In the genomic region with DNA sequence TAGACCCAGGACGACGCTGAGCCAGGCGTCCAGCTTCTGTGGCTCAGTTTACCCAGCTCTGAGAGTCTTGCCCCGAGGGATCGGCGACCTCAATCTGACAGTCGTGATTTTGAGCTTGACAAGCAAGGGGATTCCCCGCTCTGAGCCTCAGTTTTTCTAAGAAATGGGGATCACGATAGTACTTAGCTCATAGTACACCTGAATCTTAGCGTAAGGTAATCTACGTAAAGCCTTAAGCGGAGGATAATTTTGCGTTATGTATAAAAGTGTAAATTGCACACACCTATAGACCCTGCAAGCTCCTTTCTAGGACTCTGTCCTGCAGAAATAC, we compare ENCODE assay signal across 8 cellular contexts. TPM values are rescaled to one million over a fixed set of nuclear protein-coding genes. Genes with fewer than 3 reads are reported as not detected.
DNase-seq lines count a peak whose midpoint lies in the region; ATAC-seq, FAIRE-seq and TF ChIP-seq lines count a peak whose summit lies in the region.

No MANE protein-coding gene starts in this region.

- no peak overlapping the region for H2AFZ ChIP-seq in HepG2 (ENCODE audit: low read length)

- peaks cover 7% of the 10 kb centered on the region for H3K36me3 Mint-ChIP-seq in activated naive CD4-positive, alpha-beta T cell treated with anti-CD3 and anti-CD28 coated beads, Interleukin-2, amount 50 U/mL, for 24 hours
- peaks cover 0 to 15% of the 10 kb centered on the region in 2 donors for H3K36me3 Mint-ChIP-seq in activated naive CD4-positive, alpha-beta T cell treated with anti-CD3 and anti-CD28 coated beads, Interleukin-2, amount 50 U/mL, for 72 hours
- peaks cover 25% of the 10 kb centered on the region for H3K36me3 Mint-ChIP-seq in activated T-helper 1 cell treated with anti-CD3 and anti-CD28 coated beads, Interleukin-12 subunit alpha, Interleukin-12 subunit beta, Interleukin-2, Interleukin-4 antibody, amounts not matched to agents 30 ng/mL and 10 ng/mL and 1 ng/mL, durations not matched to agents 14 hours and 24 hours and 36 hours (ENCODE audit: low read depth)

- H3K9me3 Mint-ChIP-seq in activated naive CD4-positive, alpha-beta T cell treated with anti-CD3 and anti-CD28 coated beads, Interleukin-2, amount 50 U/mL, for 24 hours, result no peaks in the 10 kb centered on the region
- no peaks in the 10 kb centered on the region for H3K9me3 Mint-ChIP-seq in activated naive CD4-positive, alpha-beta T cell treated with anti-CD3 and anti-CD28 coated beads, Interleukin-2, amount 50 U/mL, for 72 hours
- no peaks in the 10 kb centered on the region for H3K9me3 Mint-ChIP-seq in activated T-helper 1 cell treated with anti-CD3 and anti-CD28 coated beads, Interleukin-12 subunit alpha, Interleukin-12 subunit beta, Interleukin-2, Interleukin-4 antibody, amounts not matched to agents 30 ng/mL and 10 ng/mL and 1 ng/mL, durations not matched to agents 14 hours and 24 hours and 36 hours

- H3K79me2 ChIP-seq in HepG2 (ENCODE audit: insufficient read depth, low read length), result peaks cover 39% of the 10 kb centered on the region

- POLR2A ChIA-PET in HepG2 (lab: Yijun Ruan, JAX), result interaction anchor here (0.6 to 2.6 kb wide), 16 partner anchors 9 to 293 kb away, joined by 3 to 31 read pairs (median 3); no protein-coding TSS in a partner anchor

- in situ Hi-C loops in HepG2 (cut with HindIII; ENCODE audit: extremely low pct_ligation_motif_present, low pct_unique_long_range_greater_than_20kb) (no loop called here), GM13977 (cut with MboI; ENCODE audit: low pct_unique_long_range_greater_than_20kb, low sequenced_read_pairs, unreplicated experiment) (no loop called here)

- H3K4me2 ChIP-seq in HepG2 (ENCODE audit: low read depth, low read length), result peak overlapping the region; percentile 69

- no peaks in the 10 kb centered on the region for H3K9me3 ChIP-seq in HepG2 (ENCODE audit: low read length)

- no peak for FAIRE-seq in HepG2 (lab: Jason Lieb, UNC)

- peak overlapping the region; percentile 82 for H3K9ac ChIP-seq in HepG2 (ENCODE audit: insufficient read depth, low read depth, low read length)

- peak overlapping the region; percentile 57 to 79 (median 68) for H3K4me3 ChIP-seq in HepG2 (replicated peaks in 1 of 3; ENCODE audit: insufficient read depth in 1 of 3, low read depth in 2 of 3, low read length in 3 of 3)
- H3K4me3 ChIP-seq in urinary bladder (ENCODE audit: low read depth, low read length), result peak overlapping the region; percentile 69

- H3K4me1 ChIP-seq in HepG2 (ENCODE audit: insufficient read depth, low read length) (peaks cover 77% of the 10 kb centered on the region), urinary bladder (ENCODE audit: insufficient read depth) (no peaks in the 10 kb centered on the region)

- H3K27me3 Mint-ChIP-seq in activated naive CD4-positive, alpha-beta T cell treated with anti-CD3 and anti-CD28 coated beads, Interleukin-2, amount 50 U/mL, for 24 hours, result no peaks in the 10 kb centered on the region
- H3K27me3 Mint-ChIP-seq in activated T-helper 1 cell treated with anti-CD3 and anti-CD28 coated beads, Interleukin-12 subunit alpha, Interleukin-12 subunit beta, Interleukin-2, Interleukin-4 antibody, amounts not matched to agents 30 ng/mL and 10 ng/mL and 1 ng/mL, durations not matched to agents 14 hours and 24 hours and 36 hours (ENCODE audit: insufficient read depth), result no peaks in the 10 kb centered on the region

- H3K27ac ChIP-seq in HepG2 (ENCODE audit: extremely low read length, insufficient read depth, low read length) (peak overlapping the region; percentile 68), urinary bladder (ENCODE audit: low read depth) (no peak overlapping the region)

- peak overlapping the region; percentile 94 for H3K27ac Mint-ChIP-seq in activated naive CD4-positive, alpha-beta T cell treated with anti-CD3 and anti-CD28 coated beads, Interleukin-2, amount 50 U/mL, for 24 hours
- peak overlapping the region in 1 of 2 donors; percentile 96 for H3K27ac Mint-ChIP-seq in activated naive CD4-positive, alpha-beta T cell treated with anti-CD3 and anti-CD28 coated beads, Interleukin-2, amount 50 U/mL, for 72 hours
- H3K27ac Mint-ChIP-seq in activated T-helper 1 cell treated with anti-CD3 and anti-CD28 coated beads, Interleukin-12 subunit alpha, Interleukin-12 subunit beta, Interleukin-2, Interleukin-4 antibody, amounts not matched to agents 30 ng/mL and 10 ng/mL and 1 ng/mL, durations not matched to agents 14 hours and 24 hours and 36 hours, result peak overlapping the region; percentile 18

- no peak for TF ChIP-seq RAD21 in HepG2 (CRISPR knock-in tag; IDR thresholded peaks at IDR 0.05)

- TF ChIP-seq EP300 in HepG2 (IDR thresholded peaks at IDR 0.05; ENCODE audit: low read depth in 2 of 2, low read length in 2 of 2), result no peak
- TF ChIP-seq EP300 in HepG2 (CRISPR knock-in tag; IDR thresholded peaks at IDR 0.05; ENCODE audit: borderline replicate concordance), result no peak

- no peak for ATAC-seq in activated naive CD4-positive, alpha-beta T cell treated with anti-CD3 and anti-CD28 coated beads, Interleukin-2, amount 50 U/mL, for 72 hours
- no peak for ATAC-seq in HepG2

- H4K20me1 ChIP-seq in HepG2 (ENCODE audit: insufficient read depth, low read length), result no peaks in the 10 kb centered on the region

- CTCF ChIA-PET in HepG2 (lab: Yijun Ruan, JAX; ENCODE audit: low intra/inter-chr PET ratio, low total read pairs), result no interaction called here

- DNase-seq in activated naive CD4-positive, alpha-beta T cell treated with anti-CD3 and anti-CD28 coated beads, Interleukin-2, amount 50 U/mL, for 72 hours (ENCODE audit: low spot score in 2 of 2), result no peak
- DNase-seq in activated T-helper 1 cell treated with anti-CD3 and anti-CD28 coated beads, Interleukin-12 subunit alpha, Interleukin-12 subunit beta, Interleukin-2, Interleukin-4 antibody, amounts not matched to agents 30 ng/mL and 10 ng/mL and 1 ng/mL, durations not matched to agents 14 hours and 24 hours and 36 hours (ENCODE audit: low spot score), result no peak
- DNase-seq in HepG2 (ENCODE audit: low spot score) (no peak), mucosa of gallbladder (ENCODE audit: low spot score) (no peak), GM13977 (ENCODE audit: low spot score) (no peak), NCI-H146 (lab: John Stamatoyannopoulos, UW) (no peak)

- intact Hi-C loops in activated T-helper 1 cell treated with anti-CD3 and anti-CD28 coated beads, Interleukin-12 subunit alpha, Interleukin-12 subunit beta, Interleukin-2, Interleukin-4 antibody, amounts not matched to agents 30 ng/mL and 10 ng/mL and 1 ng/mL, durations not matched to agents 14 hours and 24 hours and 36 hours (cut with micrococcal nuclease), result loop anchor here (1.0 to 10.0 kb wide), 9 partner anchors 21 to 1057 kb away; a partner anchor contains a TSS
- intact Hi-C loops in HepG2 (cut with micrococcal nuclease; ENCODE audit: unreplicated experiment), result no loop called here

- peaks cover 33% of the 10 kb centered on the region for H3K4me1 Mint-ChIP-seq in activated naive CD4-positive, alpha-beta T cell treated with anti-CD3 and anti-CD28 coated beads, Interleukin-2, amount 50 U/mL, for 24 hours
- peaks cover 30% of the 10 kb centered on the region for H3K4me1 Mint-ChIP-seq in activated T-helper 1 cell treated with anti-CD3 and anti-CD28 coated beads, Interleukin-12 subunit alpha, Interleukin-12 subunit beta, Interleukin-2, Interleukin-4 antibody, amounts not matched to agents 30 ng/mL and 10 ng/mL and 1 ng/mL, durations not matched to agents 14 hours and 24 hours and 36 hours (ENCODE audit: low read depth)

- peak overlapping the region; percentile 96 for H3K4me3 Mint-ChIP-seq in activated naive CD4-positive, alpha-beta T cell treated with anti-CD3 and anti-CD28 coated beads, Interleukin-2, amount 50 U/mL, for 24 hours
- H3K4me3 Mint-ChIP-seq in activated T-helper 1 cell treated with anti-CD3 and anti-CD28 coated beads, Interleukin-12 subunit alpha, Interleukin-12 subunit beta, Interleukin-2, Interleukin-4 antibody, amounts not matched to agents 30 ng/mL and 10 ng/mL and 1 ng/mL, durations not matched to agents 14 hours and 24 hours and 36 hours, result peak overlapping the region; percentile 91

- no peak for TF ChIP-seq POLR2A in HepG2 (IDR thresholded peaks at IDR 0.05; ENCODE audit: insufficient read depth in 1 of 2, low read depth in 2 of 2, low read length in 2 of 2)

- WGBS in HepG2 (ENCODE audit: low lambda C conversion rate), result 0% methylated on average over 7 of the region's 13 CpGs
- under 1% methylated on average over 13 of the region's 13 CpGs for WGBS in urinary bladder

- no TSS peak for BruUV-seq in HepG2 (replicated peaks; lab: Mats Ljungman, UMichigan)

- no peaks in the 10 kb centered on the region for H3K27me3 ChIP-seq in HepG2 (ENCODE audit: control insufficient read depth in 1 of 2, insufficient read depth in 2 of 2, low read length in 2 of 2)

- TF ChIP-seq CTCF in HepG2 (CRISPR knock-in tag; IDR thresholded peaks at IDR 0.05) (no peak), GM13977 (IDR thresholded peaks at IDR 0.05; ENCODE audit: extremely low read depth, insufficient read depth, missing control alignments) (no peak)

- peaks cover 10 to 51% of the 10 kb centered on the region in 2 experiments for H3K36me3 ChIP-seq in HepG2 (replicated peaks in 1 of 2; ENCODE audit: control insufficient read depth in 1 of 2, insufficient read depth in 2 of 2, low read length in 2 of 2)
- peaks cover 2% of the 10 kb centered on the region for H3K36me3 ChIP-seq in urinary bladder (ENCODE audit: insufficient read depth)

RNA-seq across cellular contexts. Expression of a gene that starts 0.3 kb away (rescaled TPM):
- total RNA-seq in activated naive CD4-positive, alpha-beta T cell treated with anti-CD3 and anti-CD28 coated beads, Interleukin-2, amount 50 U/mL, for 72 hours, result 10 to 100 TPM; 13.3 to 20.7 TPM
- 14.2 and 15.8 TPM in 2 replicates for total RNA-seq in activated T-helper 1 cell treated with anti-CD3 and anti-CD28 coated beads, Interleukin-12 subunit alpha, Interleukin-12 subunit beta, Interleukin-2, Interleukin-4 antibody, amounts not matched to agents 30 ng/mL and 10 ng/mL and 1 ng/mL, durations not matched to agents 14 hours and 24 hours and 36 hours
- total RNA-seq in HepG2 (2016; rRNA removed; fragmentation: Illumina TruSeq; extraction: Trizol) (47.1 and 66.9 TPM in 2 replicates), urinary bladder (10.5 TPM), mucosa of gallbladder (40.5 TPM)
- 15.1 and 17.9 TPM in 2 replicates for total RNA-seq in HepG2 (2016; cell fraction: cytosol; rRNA removed; fragmentation: Illumina TruSeq; extraction: Trizol; ENCODE audit: low read depth)
- total RNA-seq in HepG2 (2016; cell fraction: insoluble cytoplasmic fraction; rRNA removed; fragmentation: Illumina TruSeq; extraction: Trizol), result 40.9 and 70.6 TPM in 2 replicates
- 34.1 and 39.6 TPM in 2 replicates for total RNA-seq in HepG2 (2016; cell fraction: membrane; rRNA removed; fragmentation: Illumina TruSeq; extraction: Trizol)
- total RNA-seq in HepG2 (2016; cell fraction: nucleus; rRNA removed; fragmentation: Illumina TruSeq; extraction: Trizol), result 38.8 and 47.2 TPM in 2 replicates
- polyA plus RNA-seq in HepG2 (2011; rRNA removed) (11.6 and 22.5 TPM in 2 replicates), urinary bladder (13.2 TPM)
- 12.4 and 13.5 TPM in 2 replicates for polyA plus RNA-seq in HepG2 (2011; cell fraction: cytosol; rRNA removed)
- polyA plus RNA-seq in HepG2 (2011; cell fraction: nucleus; rRNA removed), result 32.0 and 47.6 TPM in 2 replicates
- polyA plus RNA-seq in HepG2 (2012), result 19.2 and 28.6 TPM in 2 replicates
- polyA plus RNA-seq in HepG2 (2016; cell fraction: cytosol; fragmentation: Illumina TruSeq; extraction: Trizol; ENCODE audit: low read depth), result 16.3 and 19.9 TPM in 2 replicates
- 42.0 and 50.4 TPM in 2 replicates for polyA plus RNA-seq in HepG2 (2016; cell fraction: insoluble cytoplasmic fraction; fragmentation: Illumina TruSeq; extraction: Trizol; ENCODE audit: low read depth)
- 26.9 and 30.0 TPM in 2 replicates for polyA plus RNA-seq in HepG2 (2016; cell fraction: membrane; fragmentation: Illumina TruSeq; extraction: Trizol; ENCODE audit: low read depth)
- polyA plus RNA-seq in HepG2 (2016; cell fraction: nucleus; fragmentation: Illumina TruSeq; extraction: Trizol; ENCODE audit: insufficient read depth, low read depth), result 78.2 and 82.6 TPM in 2 replicates
- 19.6 and 22.9 TPM in 2 replicates for polyA minus RNA-seq in HepG2 (2011; rRNA and poly(A)+ RNA removed; ENCODE audit: low replicate concordance)
- 6.1 and 8.0 TPM in 2 replicates for polyA minus RNA-seq in HepG2 (2011; cell fraction: cytosol; rRNA and poly(A)+ RNA removed)
- 12.2 and 21.1 TPM in 2 replicates for polyA minus RNA-seq in HepG2 (2011; cell fraction: nucleus; rRNA and poly(A)+ RNA removed)

RNA-seq across cellular contexts. Expression of a gene that starts 0.6 kb away (rescaled TPM):
- total RNA-seq in activated naive CD4-positive, alpha-beta T cell treated with anti-CD3 and anti-CD28 coated beads, Interleukin-2, amount 50 U/mL, for 72 hours, result 10 to 100 TPM; 27.4 to 29.5 TPM
- 41.9 and 42.2 TPM in 2 replicates for total RNA-seq in activated T-helper 1 cell treated with anti-CD3 and anti-CD28 coated beads, Interleukin-12 subunit alpha, Interleukin-12 subunit beta, Interleukin-2, Interleukin-4 antibody, amounts not matched to agents 30 ng/mL and 10 ng/mL and 1 ng/mL, durations not matched to agents 14 hours and 24 hours and 36 hours
- total RNA-seq in HepG2 (2016; rRNA removed; fragmentation: Illumina TruSeq; extraction: Trizol), result 77.3 and 112 TPM in 2 replicates
- total RNA-seq in HepG2 (2016; cell fraction: cytosol; rRNA removed; fragmentation: Illumina TruSeq; extraction: Trizol; ENCODE audit: low read depth), result 32.4 and 42.7 TPM in 2 replicates
- 80.5 and 108 TPM in 2 replicates for total RNA-seq in HepG2 (2016; cell fraction: insoluble cytoplasmic fraction; rRNA removed; fragmentation: Illumina TruSeq; extraction: Trizol)
- total RNA-seq in HepG2 (2016; cell fraction: membrane; rRNA removed; fragmentation: Illumina TruSeq; extraction: Trizol), result 59.5 and 67.4 TPM in 2 replicates
- 37.8 and 41.0 TPM in 2 replicates for total RNA-seq in HepG2 (2016; cell fraction: nucleus; rRNA removed; fragmentation: Illumina TruSeq; extraction: Trizol)
- 26.1 and 33.2 TPM in 2 replicates for polyA plus RNA-seq in HepG2 (2011; rRNA removed)
- polyA plus RNA-seq in HepG2 (2011; cell fraction: cytosol; rRNA removed), result 29.9 and 32.2 TPM in 2 replicates
- polyA plus RNA-seq in HepG2 (2011; cell fraction: nucleus; rRNA removed), result 34.9 and 43.2 TPM in 2 replicates
- 39.1 and 40.4 TPM in 2 replicates for polyA plus RNA-seq in HepG2 (2012)
- polyA plus RNA-seq in HepG2 (2016; cell fraction: cytosol; fragmentation: Illumina TruSeq; extraction: Trizol; ENCODE audit: low read depth), result 36.6 and 44.0 TPM in 2 replicates
- 98.7 and 99.8 TPM in 2 replicates for polyA plus RNA-seq in HepG2 (2016; cell fraction: insoluble cytoplasmic fraction; fragmentation: Illumina TruSeq; extraction: Trizol; ENCODE audit: low read depth)
- 39.9 and 52.5 TPM in 2 replicates for polyA plus RNA-seq in HepG2 (2016; cell fraction: membrane; fragmentation: Illumina TruSeq; extraction: Trizol; ENCODE audit: low read depth)
- 58.2 and 63.9 TPM in 2 replicates for polyA plus RNA-seq in HepG2 (2016; cell fraction: nucleus; fragmentation: Illumina TruSeq; extraction: Trizol; ENCODE audit: insufficient read depth, low read depth)
- 37.1 and 53.3 TPM in 2 replicates for polyA minus RNA-seq in HepG2 (2011; rRNA and poly(A)+ RNA removed; ENCODE audit: low replicate concordance)
- polyA minus RNA-seq in HepG2 (2011; cell fraction: cytosol; rRNA and poly(A)+ RNA removed), result 11.8 and 16.2 TPM in 2 replicates
- polyA minus RNA-seq in HepG2 (2011; cell fraction: nucleus; rRNA and poly(A)+ RNA removed), result 21.0 and 29.1 TPM in 2 replicates
- total RNA-seq in urinary bladder, result 15.9 TPM
- 26.7 TPM for polyA plus RNA-seq in urinary bladder
- 58.3 TPM for total RNA-seq in mucosa of gallbladder
